In the genomic region with DNA sequence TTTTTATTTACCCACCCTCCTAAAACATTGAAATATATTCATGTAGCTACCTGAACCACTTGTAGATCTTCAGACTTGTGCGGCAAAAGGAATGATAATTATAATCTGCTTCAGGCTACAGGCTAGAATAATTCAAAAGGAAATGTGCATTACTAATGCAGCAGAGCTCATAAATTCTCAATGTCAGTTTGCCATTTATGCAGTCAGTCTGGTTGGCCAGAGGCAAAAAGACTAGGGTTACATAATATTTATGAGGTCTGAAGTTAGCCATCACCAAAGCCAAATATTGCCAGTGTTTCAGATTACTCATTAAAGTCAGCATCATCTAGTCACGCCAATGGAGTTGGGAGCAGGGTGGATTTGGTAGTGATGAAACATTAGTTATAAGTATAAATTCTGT, we compare ENCODE assay signal across 1 cellular context.
A peak's percentile ranks its signal among the peaks of the same experiment; 100 is the strongest.
TF ChIP-seq lines count a peak whose summit lies in the region.

No MANE protein-coding gene starts in this region.

TF ChIP-seq in HEK293, 187 proteins besides CTCF, POLR2A, EP300 and RAD21 (continued from another document):
- no peak; the same call in 1 of the 2 replicates for TF ChIP-seq ZNF639 (tag by site-specific recombination; IDR thresholded peaks at IDR 0.05)
- no peak for TF ChIP-seq ZNF175 (tag by site-specific recombination; IDR thresholded peaks at IDR 0.05)
- TF ChIP-seq ZNF266 (tag by site-specific recombination; IDR thresholded peaks at IDR 0.05; ENCODE audit: low read depth): no peak
- 0 out of 2 replicates have a peak, but pooled peaks have one; percentile 41 for TF ChIP-seq ZNF580 (tag by site-specific recombination; IDR thresholded peaks at IDR 0.05)
- TF ChIP-seq ZNF629 (tag by site-specific recombination; IDR thresholded peaks at IDR 0.05): peak; percentile 86
- TF ChIP-seq HOXC10 (CRISPR knock-in tag; IDR thresholded peaks at IDR 0.05): no peak
- TF ChIP-seq ZNF248 (tag by site-specific recombination; IDR thresholded peaks at IDR 0.05): no peak
- no peak for TF ChIP-seq ZNF311 (tag by site-specific recombination; IDR thresholded peaks at IDR 0.05; ENCODE audit: borderline replicate concordance)
- no peak for TF ChIP-seq ZNF768 (tag by site-specific recombination; IDR thresholded peaks at IDR 0.05)
- TF ChIP-seq SCRT1 (tag by site-specific recombination; IDR thresholded peaks at IDR 0.05; ENCODE audit: borderline replicate concordance): peak; percentile 75; the same call in 1 of the 2 replicates
- TF ChIP-seq, protein P1, sequence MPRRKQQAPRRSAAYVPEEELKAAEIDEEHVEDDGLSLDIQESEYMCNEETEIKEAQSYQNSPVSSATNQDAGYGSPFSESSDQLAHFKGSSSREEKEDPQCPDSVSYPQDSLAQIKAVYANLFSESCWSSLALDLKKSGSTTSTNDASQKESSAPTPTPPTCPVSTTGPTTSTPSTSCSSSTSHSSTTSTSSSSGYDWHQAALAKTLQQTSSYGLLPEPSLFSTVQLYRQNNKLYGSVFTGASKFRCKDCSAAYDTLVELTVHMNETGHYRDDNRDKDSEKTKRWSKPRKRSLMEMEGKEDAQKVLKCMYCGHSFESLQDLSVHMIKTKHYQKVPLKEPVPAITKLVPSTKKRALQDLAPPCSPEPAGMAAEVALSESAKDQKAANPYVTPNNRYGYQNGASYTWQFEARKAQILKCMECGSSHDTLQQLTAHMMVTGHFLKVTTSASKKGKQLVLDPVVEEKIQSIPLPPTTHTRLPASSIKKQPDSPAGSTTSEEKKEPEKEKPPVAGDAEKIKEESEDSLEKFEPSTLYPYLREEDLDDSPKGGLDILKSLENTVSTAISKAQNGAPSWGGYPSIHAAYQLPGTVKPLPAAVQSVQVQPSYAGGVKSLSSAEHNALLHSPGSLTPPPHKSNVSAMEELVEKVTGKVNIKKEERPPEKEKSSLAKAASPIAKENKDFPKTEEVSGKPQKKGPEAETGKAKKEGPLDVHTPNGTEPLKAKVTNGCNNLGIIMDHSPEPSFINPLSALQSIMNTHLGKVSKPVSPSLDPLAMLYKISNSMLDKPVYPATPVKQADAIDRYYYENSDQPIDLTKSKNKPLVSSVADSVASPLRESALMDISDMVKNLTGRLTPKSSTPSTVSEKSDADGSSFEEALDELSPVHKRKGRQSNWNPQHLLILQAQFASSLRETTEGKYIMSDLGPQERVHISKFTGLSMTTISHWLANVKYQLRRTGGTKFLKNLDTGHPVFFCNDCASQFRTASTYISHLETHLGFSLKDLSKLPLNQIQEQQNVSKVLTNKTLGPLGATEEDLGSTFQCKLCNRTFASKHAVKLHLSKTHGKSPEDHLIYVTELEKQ (tag by site-specific recombination; IDR thresholded peaks at IDR 0.05; ENCODE audit: borderline replicate concordance): peak; percentile 57; the same call in 1 of the 2 replicates
- peak; percentile 56; the same call in 1 of the 2 replicates for TF ChIP-seq ZBTB17 (tag by site-specific recombination; IDR thresholded peaks at IDR 0.05)
- TF ChIP-seq ZNF548 (tag by site-specific recombination; IDR thresholded peaks at IDR 0.05): no peak
- TF ChIP-seq MYNN (tag by site-specific recombination; IDR thresholded peaks at IDR 0.05; ENCODE audit: borderline replicate concordance): no peak
- peak; percentile 83 for TF ChIP-seq ATF2 (tag by site-specific recombination; IDR thresholded peaks at IDR 0.05; ENCODE audit: low read depth)
- no peak for TF ChIP-seq GLIS1 (tag by site-specific recombination; IDR thresholded peaks at IDR 0.05)
- 0 out of 2 replicates have a peak, but pooled peaks have one; percentile 56 for TF ChIP-seq ZNF10 (tag by site-specific recombination; IDR thresholded peaks at IDR 0.05)
- TF ChIP-seq KLF8 (tag by site-specific recombination; IDR thresholded peaks at IDR 0.05): peak; percentile 42; the same call in 1 of the 2 replicates
- no peak for TF ChIP-seq ZNF624 (tag by site-specific recombination; IDR thresholded peaks at IDR 0.05)
- TF ChIP-seq, protein P2, sequence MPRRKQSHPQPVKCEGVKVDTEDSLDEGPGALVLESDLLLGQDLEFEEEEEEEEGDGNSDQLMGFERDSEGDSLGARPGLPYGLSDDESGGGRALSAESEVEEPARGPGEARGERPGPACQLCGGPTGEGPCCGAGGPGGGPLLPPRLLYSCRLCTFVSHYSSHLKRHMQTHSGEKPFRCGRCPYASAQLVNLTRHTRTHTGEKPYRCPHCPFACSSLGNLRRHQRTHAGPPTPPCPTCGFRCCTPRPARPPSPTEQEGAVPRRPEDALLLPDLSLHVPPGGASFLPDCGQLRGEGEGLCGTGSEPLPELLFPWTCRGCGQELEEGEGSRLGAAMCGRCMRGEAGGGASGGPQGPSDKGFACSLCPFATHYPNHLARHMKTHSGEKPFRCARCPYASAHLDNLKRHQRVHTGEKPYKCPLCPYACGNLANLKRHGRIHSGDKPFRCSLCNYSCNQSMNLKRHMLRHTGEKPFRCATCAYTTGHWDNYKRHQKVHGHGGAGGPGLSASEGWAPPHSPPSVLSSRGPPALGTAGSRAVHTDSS (tag by site-specific recombination; IDR thresholded peaks at IDR 0.05): no peak
- TF ChIP-seq ZNF473 (tag by site-specific recombination; IDR thresholded peaks at IDR 0.05): no peak
TF ChIP-seq in HEK293: peak in this region for 37.
